In genomic region chr10:81874878-81875679, GRCh38 we compare ENCODE assay signal across 8 cellular contexts. TPM values are rescaled to one million over a fixed set of nuclear protein-coding genes. Genes with fewer than 3 reads are reported as not detected.
DNase-seq lines count a peak whose midpoint lies in the region; ATAC-seq and TF ChIP-seq lines count a peak whose summit lies in the region.

TSS of gene NRG3 (plus strand) at chr10:81875194.

- CTCF ChIA-PET in CD8-positive, alpha-beta memory T cell (lab: Charles Lee): no interaction called here

- peaks cover 0 to 3% (median 0%) of the 10 kb centered on the region in 3 donors for H3K36me3 Mint-ChIP-seq in CD8-positive, alpha-beta memory T cell
- no peaks in the 10 kb centered on the region for H3K36me3 Mint-ChIP-seq in nephron progenitor cell (ENCODE audit: low read depth)

- ATAC-seq in HG02588 (IDR thresholded peaks at IDR 0.05; ENCODE audit: unreplicated experiment) (peak; percentile 29), HG03565 (IDR thresholded peaks at IDR 0.05; ENCODE audit: unreplicated experiment) (no peak), GM19035 (IDR thresholded peaks at IDR 0.05; ENCODE audit: unreplicated experiment) (no peak)

- POLR2A ChIA-PET in CD8-positive, alpha-beta memory T cell (lab: Charles Lee): no interaction called here

- no peaks in the 10 kb centered on the region for H3K4me1 ChIP-seq in CD8-positive, alpha-beta memory T cell (ENCODE audit: insufficient read depth, low read length)

- H3K27ac ChIP-seq in CD8-positive, alpha-beta memory T cell (ENCODE audit: low read depth, low read length): no peak within 1 kb of the TSS
- no peak within 1 kb of the TSS for H3K27ac ChIP-seq in coronary artery

- no peak for TF ChIP-seq CTCF in coronary artery (IDR thresholded peaks at IDR 0.05)
- no peak for TF ChIP-seq CTCF in nephron progenitor cell (IDR thresholded peaks at IDR 0.05)

- H3K4me3 ChIP-seq in CD8-positive, alpha-beta memory T cell (ENCODE audit: low read length): no peak within 1 kb of the TSS
- peak within 1 kb of the TSS; percentile 71 for H3K4me3 ChIP-seq in coronary artery

- H3K4me3 Mint-ChIP-seq in CD8-positive, alpha-beta memory T cell: peak within 1 kb of the TSS in 4 of 7 donors; percentile 3 to 33 (median 24)
- H3K4me3 Mint-ChIP-seq in nephron progenitor cell: peak within 1 kb of the TSS; percentile 92

- H3K4me1 Mint-ChIP-seq in CD8-positive, alpha-beta memory T cell: peaks cover 3 to 8% (median 4%) of the 10 kb centered on the region in 3 donors
- peaks cover 42% of the 10 kb centered on the region for H3K4me1 Mint-ChIP-seq in nephron progenitor cell

- no peaks in the 10 kb centered on the region for H3K36me3 ChIP-seq in CD8-positive, alpha-beta memory T cell (ENCODE audit: insufficient read depth, low read length)

- peaks cover 7 to 22% (median 11%) of the 10 kb centered on the region in 5 donors for H3K9me3 Mint-ChIP-seq in CD8-positive, alpha-beta memory T cell
- peaks cover 4% of the 10 kb centered on the region for H3K9me3 Mint-ChIP-seq in nephron progenitor cell

- DNase-seq in CD8-positive, alpha-beta memory T cell: no peak
- no peak for DNase-seq in coronary artery (ENCODE audit: low spot score)
- DNase-seq in nephron progenitor cell: peak; percentile 68
- no peak for DNase-seq in NK-92 treated with Interleukin-12 subunit alpha and Interleukin-12 subunit beta, amount 100 ng/mL, for 24 hours (lab: John Stamatoyannopoulos, UW)
- DNase-seq in activated CD4-positive, alpha-beta T cell treated with anti-CD3 and anti-CD28 coated beads for 4 hours: no peak

- H3K27ac Mint-ChIP-seq in CD8-positive, alpha-beta memory T cell: no peak within 1 kb of the TSS
- H3K27ac Mint-ChIP-seq in nephron progenitor cell: no peak within 1 kb of the TSS

- no peaks in the 10 kb centered on the region for H3K27me3 ChIP-seq in CD8-positive, alpha-beta memory T cell (ENCODE audit: insufficient read depth, low read length, poor library complexity, severe bottlenecking)

- no peaks in the 10 kb centered on the region for H3K9me3 ChIP-seq in CD8-positive, alpha-beta memory T cell (ENCODE audit: low read length)

- peaks cover 25 to 45% of the 10 kb centered on the region in 2 donors for H3K27me3 Mint-ChIP-seq in CD8-positive, alpha-beta memory T cell
- H3K27me3 Mint-ChIP-seq in nephron progenitor cell (ENCODE audit: low read depth, poor library complexity): peaks cover 68% of the 10 kb centered on the region

RNA-seq across cellular contexts. Expression of gene NRG3, which starts in this region (rescaled TPM):
- total RNA-seq in CD8-positive, alpha-beta memory T cell: not detected
- not detected for polyA plus RNA-seq in CD8-positive, alpha-beta memory T cell
